ENCODE assay signal across 26 cellular contexts in genomic region chr3:13569641-13570390, GRCh38. TPM values are rescaled to one million over a fixed set of nuclear protein-coding genes. Genes with fewer than 3 reads are reported as not detected.
DNase-seq lines count a peak whose midpoint lies in the region; ATAC-seq, FAIRE-seq and TF ChIP-seq lines count a peak whose summit lies in the region.
"Had no signal": no experiment of that assay in that cellular context is flagged by ENCODE, and none has a peak within 500 bp of the region (broad histone marks: within the 10 kb centered on the region; RNA-seq: fewer than 3 reads in every experiment).

No MANE protein-coding gene starts in this region.

- no peaks in the 10 kb centered on the region for H3K9me3 Mint-ChIP-seq in nephron progenitor cell
- H3K9me3 Mint-ChIP-seq: activated CD4-positive, alpha-beta memory T cell treated with anti-CD3 and anti-CD28 coated beads, Interleukin-2, amount 10 ng/mL, durations not matched to agents 7 days and 5 days; central memory CD8-positive, alpha-beta T cell; neural crest cell; stimulated activated naive B cell treated with anti-CD40 and anti-IgM and Interleukin-4, amounts not matched to agents 10 μg/mL and 1 μg/mL and 100 μg/mL, for 72 hours had no signal

- TF ChIP-seq CTCF in GM12878 (IDR thresholded peaks at IDR 0.05 in 2 of 3, conservative IDR thresholded peaks at IDR 0.05 in 1 of 3; ENCODE audit: control insufficient read depth in 2 of 3, extremely low read depth in 1 of 3, insufficient read depth in 1 of 3, low read depth in 3 of 3, low read length in 3 of 3) (no peak), nephron progenitor cell (IDR thresholded peaks at IDR 0.05) (no peak)

- BruUV-seq in GM12878 (replicated peaks; lab: Mats Ljungman, UMichigan): no TSS peak

- no peaks in the 10 kb centered on the region for H3K27me3 Mint-ChIP-seq in nephron progenitor cell (ENCODE audit: low read depth, poor library complexity)
- H3K27me3 Mint-ChIP-seq: activated CD4-positive, alpha-beta memory T cell treated with anti-CD3 and anti-CD28 coated beads, Interleukin-2, amount 10 ng/mL, durations not matched to agents 7 days and 5 days; stimulated activated naive B cell treated with anti-CD40 and anti-IgM and Interleukin-4, amounts not matched to agents 10 μg/mL and 1 μg/mL and 100 μg/mL, for 72 hours had no signal

- no peak for TF ChIP-seq EP300 in GM12878 (IDR thresholded peaks at IDR 0.05; ENCODE audit: borderline replicate concordance in 1 of 2, control insufficient read depth in 1 of 2, low read depth in 2 of 2, low read length in 2 of 2)

- ATAC-seq in right cardiac atrium (no peak), Right ventricle myocardium inferior (no peak), GM12878 (no peak)
- ATAC-seq: mucosa of descending colon; stimulated activated naive B cell treated with anti-CD40 and anti-IgM and Interleukin-4, amounts not matched to agents 10 μg/mL and 1 μg/mL and 100 μg/mL, for 72 hours had no signal

- H3K9ac ChIP-seq in GM12878 (ENCODE audit: control insufficient read depth, insufficient read depth, low read length): no peak overlapping the region

- POLR2A ChIA-PET in GM12878 (lab: Charles Lee): no interaction called here

- H3K79me2 ChIP-seq in GM12878 (ENCODE audit: control insufficient read depth, insufficient read depth, low read length): no peaks in the 10 kb centered on the region

- no peaks in the 10 kb centered on the region for H3K36me3 ChIP-seq in GM12878 (ENCODE audit: control insufficient read depth in 2 of 2, insufficient read depth in 2 of 2, low read length in 1 of 2)
- no peaks in the 10 kb centered on the region for H3K36me3 ChIP-seq in HAP-1 (replicated peaks)
- H3K36me3 ChIP-seq: MG63, prostate gland had no signal

- H3K27me3 ChIP-seq in right cardiac atrium (ENCODE audit: control insufficient read depth, insufficient read depth) (no peaks in the 10 kb centered on the region), GM12878 (replicated peaks in 1 of 2; ENCODE audit: control insufficient read depth in 2 of 2, insufficient read depth in 2 of 2, low read length in 1 of 2) (no peaks in the 10 kb centered on the region; a peak in 1 of 4 replicates), HAP-1 (ENCODE audit: low read depth) (no peaks in the 10 kb centered on the region)
- H3K27me3 ChIP-seq: MG63 had no signal

- peaks cover 20% of the 10 kb centered on the region for H3K4me1 ChIP-seq in right cardiac atrium (ENCODE audit: control insufficient read depth, insufficient read depth, low read length)
- H3K4me1 ChIP-seq in GM12878 (ENCODE audit: control insufficient read depth, insufficient read depth, low read length): no peaks in the 10 kb centered on the region
- H3K4me1 ChIP-seq in HAP-1: no peaks in the 10 kb centered on the region
- H3K4me1 ChIP-seq: prostate gland had no signal

- CTCF ChIA-PET in GM12878 (lab: Yijun Ruan, JAX): no interaction called here

- TF ChIP-seq POLR2A in GM12878 (IDR thresholded peaks at IDR 0.05; ENCODE audit: low read depth, low read length): no peak

- FAIRE-seq in GM12878 (lab: Jason Lieb, UNC): no peak
- FAIRE-seq: frontal cortex, islet of Langerhans had no signal

- no peak overlapping the region for H3K4me2 ChIP-seq in GM12878 (ENCODE audit: control insufficient read depth, insufficient read depth)

- RAD21 ChIA-PET in GM12878 (lab: Charles Lee; ENCODE audit: unreplicated experiment): no interaction called here

- H4K20me1 ChIP-seq in GM12878 (ENCODE audit: control insufficient read depth, insufficient read depth): no peaks in the 10 kb centered on the region

- H3K9me3 ChIP-seq in right cardiac atrium (ENCODE audit: control insufficient read depth, low read length) (no peaks in the 10 kb centered on the region), GM12878 (replicated peaks; ENCODE audit: control insufficient read depth, insufficient read depth, low read length) (no peaks in the 10 kb centered on the region), HAP-1 (no peaks in the 10 kb centered on the region)
- H3K9me3 ChIP-seq: MG63, mucosa of descending colon, prostate gland had no signal

- TF ChIP-seq RAD21 in GM12878 (IDR thresholded peaks at IDR 0.05; ENCODE audit: insufficient read depth, low read depth, low read length): no peak

- 77% methylated on average over 26 of the region's 26 CpGs for WGBS in right cardiac atrium
- 42% methylated on average over 25 of the region's 26 CpGs for WGBS in GM12878 (ENCODE audit: insufficient coverage, insufficient replicate concordance, low lambda C conversion rate, missing lambda C conversion rate)

- intact Hi-C loops in right cardiac atrium (cut with DNase I) (loop anchor here in 1 of 4 donors (10.0 kb wide), 1 partner anchor 75 kb away; no protein-coding TSS in a partner anchor), Right ventricle myocardium inferior (cut with DNase I) (loop anchor here (5.0 kb wide), 1 partner anchor 53 kb away; no protein-coding TSS in a partner anchor), GM12878 (cut with micrococcal nuclease; ENCODE audit: unreplicated experiment) (no loop called here)

- H2AFZ ChIP-seq in GM12878 (ENCODE audit: control insufficient read depth, low read depth, low read length): no peak overlapping the region

- in situ Hi-C loops in GM12878 (cut with MboI): no loop called here
- in situ Hi-C loops in HAP-1 (cut with MboI; ENCODE audit: low sequenced_read_pairs): no loop called here

- no peak overlapping the region for H3K4me3 ChIP-seq in right cardiac atrium (ENCODE audit: low read length)
- no peak overlapping the region for H3K4me3 ChIP-seq in GM12878
- no peak overlapping the region for H3K4me3 ChIP-seq in HAP-1
- H3K4me3 ChIP-seq: MG63, mucosa of descending colon, prostate gland, skin epidermis had no signal

- no peak overlapping the region for H3K27ac ChIP-seq in right cardiac atrium (ENCODE audit: low read length)
- no peak overlapping the region for H3K27ac ChIP-seq in GM12878 (ENCODE audit: control insufficient read depth, insufficient read depth)
- H3K27ac ChIP-seq: epithelial cell of prostate, HL-60, prostate gland had no signal

- peak overlapping the region; percentile 34 for H3K27ac Mint-ChIP-seq in nephron progenitor cell
- H3K27ac Mint-ChIP-seq: activated CD4-positive, alpha-beta memory T cell treated with anti-CD3 and anti-CD28 coated beads, Interleukin-2, amount 10 ng/mL, durations not matched to agents 7 days and 5 days; stimulated activated naive B cell treated with anti-CD40 and anti-IgM and Interleukin-4, amounts not matched to agents 10 μg/mL and 1 μg/mL and 100 μg/mL, for 72 hours had no signal

- H3K36me3 Mint-ChIP-seq in nephron progenitor cell (ENCODE audit: low read depth): no peaks in the 10 kb centered on the region
- H3K36me3 Mint-ChIP-seq: stimulated activated naive B cell treated with anti-CD40 and anti-IgM and Interleukin-4, amounts not matched to agents 10 μg/mL and 1 μg/mL and 100 μg/mL, for 72 hours had no signal

- DNase-seq in right cardiac atrium: peak in 2 of 3 donors; percentile 44 to 47
- no peak for DNase-seq in Right ventricle myocardium inferior (ENCODE audit: missing footprints)
- no peak for DNase-seq in GM12878 (ENCODE audit: low read depth, low spot score)
- no peak for DNase-seq in nephron progenitor cell
- DNase-seq in activated naive CD4-positive, alpha-beta T cell treated with anti-CD3 and anti-CD28 coated beads, Interleukin-2, amount 50 U/mL, for 16 hours: no peak
- no peak for DNase-seq in HAP-1 (ENCODE audit: low spot score in 2 of 2)
- DNase-seq in HuH-7.5 (ENCODE audit: low spot score): no peak
- DNase-seq in NCI-H748 (lab: John Stamatoyannopoulos, UW; ENCODE audit: unreplicated experiment): no peak
- DNase-seq: activated CD4-positive, alpha-beta memory T cell treated with anti-CD3 and anti-CD28 coated beads, Interleukin-2, amount 10 ng/mL, durations not matched to agents 7 days and 5 days; activated CD4-positive, CD25-positive, alpha-beta regulatory T cell; C1 segment of cervical spinal cord; Calu3; hippocampal formation; MG63; mucosa of descending colon; NCI-H1417 treated with DMSO at 0.1 percent for 48 hours; NCI-H524; stimulated activated naive B cell treated with anti-CD40 and anti-IgM and Interleukin-4, amounts not matched to agents 10 μg/mL and 1 μg/mL and 100 μg/mL, for 72 hours had no signal

- peaks cover 61% of the 10 kb centered on the region for H3K4me1 Mint-ChIP-seq in nephron progenitor cell
- H3K4me1 Mint-ChIP-seq: activated CD4-positive, alpha-beta memory T cell treated with anti-CD3 and anti-CD28 coated beads, Interleukin-2, amount 10 ng/mL, durations not matched to agents 7 days and 5 days; central memory CD8-positive, alpha-beta T cell; stimulated activated naive B cell treated with anti-CD40 and anti-IgM and Interleukin-4, amounts not matched to agents 10 μg/mL and 1 μg/mL and 100 μg/mL, for 72 hours had no signal

- no peak overlapping the region for H3K4me3 Mint-ChIP-seq in nephron progenitor cell
- H3K4me3 Mint-ChIP-seq: activated CD4-positive, alpha-beta memory T cell treated with anti-CD3 and anti-CD28 coated beads, Interleukin-2, amount 10 ng/mL, durations not matched to agents 7 days and 5 days; central memory CD8-positive, alpha-beta T cell; neural crest cell; stimulated activated naive B cell treated with anti-CD40 and anti-IgM and Interleukin-4, amounts not matched to agents 10 μg/mL and 1 μg/mL and 100 μg/mL, for 72 hours had no signal

- SMC1A ChIA-PET in GM12878 (lab: Charles Lee; ENCODE audit: uncharacterized antibody, unreplicated experiment): no interaction called here

RNA-seq across cellular contexts. Expression of gene FBLN2, which starts 20.9 kb away (rescaled TPM):
- total RNA-seq in right cardiac atrium (100 to 1,000 TPM; 165 to 323 (median 258) TPM), Right ventricle myocardium inferior (81.1 TPM), GM12878 (2014; rRNA removed) (0.11 TPM in 2 replicates), GM12878 (2014; rRNA removed; fragmentation: Illumina TruSeq; extraction: Trizol) (0.13 TPM in 1 of 2 replicates, not detected in the other), GM12878 (2021) (0.27 and 0.41 TPM in 2 replicates)
- polyA plus RNA-seq in right cardiac atrium (124 TPM), GM12878 (2011; rRNA removed) (0.03 and 0.04 TPM in 2 replicates), GM12878 (2014; fragmentation: Illumina TruSeq; extraction: Trizol) (0.10 TPM in 1 of 2 replicates, not detected in the other), GM12878 (2014; fragmentation: Nextera tagmentation; extraction: Ambion mirVana) (not detected), GM12878 (2014; rRNA removed) (0.22 and 0.37 TPM in 2 replicates), GM12878 (2016; fragmentation: Nextera tagmentation; extraction: Ambion mirVana) (under 1 TPM; 0.03 to 0.39 TPM)
- not detected in 2 replicates for total RNA-seq in GM12878 (2013; cell fraction: nucleolus; rRNA removed)
- 0.14 TPM for polyA plus RNA-seq in GM12878 (2011; ENCODE audit: low read depth)
- 0.03 and 0.06 TPM in 2 replicates for polyA plus RNA-seq in GM12878 (2011; cell fraction: cytosol; rRNA removed)
- 0.04 and 0.06 TPM in 2 replicates for polyA plus RNA-seq in GM12878 (2011; cell fraction: nucleus; rRNA removed)
- 0.12 and 0.32 TPM in 2 replicates for polyA plus RNA-seq in GM12878 (2012)
- not detected in 2 replicates for polyA minus RNA-seq in GM12878 (2011; rRNA and poly(A)+ RNA removed)
- polyA minus RNA-seq in GM12878 (2011; cell fraction: cytosol; rRNA and poly(A)+ RNA removed): not detected in 2 replicates
- polyA minus RNA-seq in GM12878 (2011; cell fraction: nucleus; rRNA and poly(A)+ RNA removed): not detected in 2 replicates
- total RNA-seq: activated CD4-positive, alpha-beta memory T cell treated with anti-CD3 and anti-CD28 coated beads, Interleukin-2, amount 10 ng/mL, durations not matched to agents 7 days and 5 days; Calu3 had no signal

Comparison
In these comparisons a context has a peak if more than half of its experiments do, and no peak if none do; other contexts are left out.
1. DNase-seq: peak in right cardiac atrium (2 of 3); none in Right ventricle myocardium inferior (single experiment), GM12878 (single experiment), nephron progenitor cell (single experiment), activated naive CD4-positive, alpha-beta T cell treated with anti-CD3 and anti-CD28 coated beads, Interleukin-2, amount 50 U/mL, for 16 hours (single experiment), HAP-1 (0 of 2), HuH-7.5 (single experiment) and NCI-H748 (single experiment).
2. RNA of gene FBLN2, which starts 20.9 kb away (total RNA-seq): 165 to 323 TPM in right cardiac atrium and 81.1 TPM in Right ventricle myocardium inferior (single experiment); 0.11 to 0.41 TPM in GM12878; every median in the first group is over 10 times any median in the second.